8 cellular contexts compared by ENCODE assay signal in the genomic region with DNA sequence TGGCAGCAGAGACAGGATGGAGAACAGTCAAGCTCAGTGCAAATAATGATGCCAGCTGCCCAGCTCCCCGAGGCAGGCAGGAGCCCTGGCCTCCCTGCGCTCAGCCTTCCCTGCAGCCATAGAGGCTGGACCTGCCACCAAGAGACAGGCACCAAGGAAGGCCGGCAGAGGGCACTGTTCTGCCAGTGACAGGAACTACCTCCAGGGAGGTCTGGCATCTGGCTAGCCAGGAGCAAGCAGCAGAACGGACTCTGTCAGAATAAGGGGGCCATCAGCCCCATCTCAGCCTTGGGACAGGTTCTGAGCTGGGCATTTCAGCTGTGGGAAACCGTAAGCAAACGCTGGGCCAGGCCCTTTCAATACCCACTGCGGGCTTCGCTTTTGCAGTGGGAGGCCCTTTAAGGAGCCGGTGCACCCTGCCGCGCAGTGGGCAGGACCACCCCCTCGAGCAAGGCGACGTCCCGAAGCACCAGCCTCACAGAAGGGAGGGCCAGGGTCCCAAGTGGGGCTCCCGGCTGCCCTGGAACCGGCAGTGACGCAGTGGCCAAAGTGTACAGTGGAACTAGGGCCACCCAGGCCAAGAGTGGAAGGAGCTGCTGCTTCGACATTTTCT.
DNase-seq lines count a peak whose midpoint lies in the region; ATAC-seq and TF ChIP-seq lines count a peak whose summit lies in the region.

No MANE protein-coding gene starts in this region.

- no peak overlapping the region for H3K4me3 Mint-ChIP-seq in activated T-cell treated with anti-CD3 and anti-CD28 coated beads, Interleukin-2, amount 50 U/mL, for 24 hours

- H3K27ac ChIP-seq in BLaER1, result no peak overlapping the region
- H3K27ac ChIP-seq in substantia nigra (ENCODE audit: low read depth, low read length, poor library complexity, severe bottlenecking), result no peak overlapping the region

- no peak overlapping the region for H3K27ac Mint-ChIP-seq in activated T-cell treated with anti-CD3 and anti-CD28 coated beads, Interleukin-2, amount 50 U/mL, for 24 hours

- peaks cover 47% of the 10 kb centered on the region for H3K4me1 ChIP-seq in BLaER1

- peaks cover 10% of the 10 kb centered on the region for H3K36me3 ChIP-seq in BLaER1

- TF ChIP-seq POLR2A in GM18505 (IDR thresholded peaks at IDR 0.05; ENCODE audit: borderline replicate concordance, extremely low read depth, insufficient read depth, insufficient read length), result no peak

- H3K9ac ChIP-seq in BLaER1, result no peak overlapping the region

- ATAC-seq in GM18505 (IDR thresholded peaks at IDR 0.05; ENCODE audit: unreplicated experiment), result no peak

- no peaks in the 10 kb centered on the region for H3K27me3 ChIP-seq in BLaER1

- peaks cover 1% of the 10 kb centered on the region for H3K4me1 Mint-ChIP-seq in activated T-cell treated with anti-CD3 and anti-CD28 coated beads, Interleukin-2, amount 50 U/mL, for 24 hours (ENCODE audit: low read depth)

- no peaks in the 10 kb centered on the region for H3K9me3 Mint-ChIP-seq in activated T-cell treated with anti-CD3 and anti-CD28 coated beads, Interleukin-2, amount 50 U/mL, for 24 hours

- no peaks in the 10 kb centered on the region for H4K20me1 ChIP-seq in BLaER1

- H3K4me2 ChIP-seq in BLaER1, result peak overlapping the region; percentile 89

- H3K4me3 ChIP-seq in BLaER1, result no peak overlapping the region

- peaks cover 5% of the 10 kb centered on the region for H3K36me3 Mint-ChIP-seq in activated T-cell treated with anti-CD3 and anti-CD28 coated beads, Interleukin-2, amount 50 U/mL, for 24 hours (ENCODE audit: low read depth)

- DNase-seq in HCEC 1CT (peak; percentile 47), OCI-M2 (lab: John Stamatoyannopoulos, UW; ENCODE audit: unreplicated experiment) (peak; percentile 7), fibroblast of peridontal ligament (ENCODE audit: extremely low read depth) (peak; percentile 59), nucleus accumbens (lab: John Stamatoyannopoulos, UW) (peak in 53 of 56 donors; percentile 3 to 82 (median 42)), substantia nigra (lab: John Stamatoyannopoulos, UW) (peak in 43 of 49 donors; percentile 8 to 83 (median 66))
- peak; percentile 84 for DNase-seq in activated T-cell treated with anti-CD3 and anti-CD28 coated beads, Interleukin-2, amount 50 U/mL, for 24 hours

- H3K27me3 Mint-ChIP-seq in activated T-cell treated with anti-CD3 and anti-CD28 coated beads, Interleukin-2, amount 50 U/mL, for 24 hours, result peaks cover 12% of the 10 kb centered on the region

- H3K9me3 ChIP-seq in BLaER1, result peaks cover 6% of the 10 kb centered on the region

Comparison
In these comparisons a context has a peak if more than half of its experiments do, and no peak if none do; other contexts are left out.
1. DNase-seq: peak in every context shown above with its lines; median percentile 84 in activated T-cell treated with anti-CD3 and anti-CD28 coated beads, Interleukin-2, amount 50 U/mL, for 24 hours; 66 in substantia nigra; 59 in fibroblast of peridontal ligament; 47 in HCEC 1CT; 42 in nucleus accumbens; 7 in OCI-M2.